In genomic region chr2:75627902-75628504, GRCh38 we compare ENCODE assay signal across 8 cellular contexts. TPM values are rescaled to one million over a fixed set of nuclear protein-coding genes. Genes with fewer than 3 reads are reported as not detected.
DNase-seq lines count a peak whose midpoint lies in the region; ATAC-seq and TF ChIP-seq lines count a peak whose summit lies in the region.

No MANE protein-coding gene starts in this region.

- H3K4me3 Mint-ChIP-seq in CD4-positive, alpha-beta memory T cell = no peak overlapping the region
- no peak overlapping the region for H3K4me3 Mint-ChIP-seq in activated CD8-positive, alpha-beta T cell treated with anti-CD3 and anti-CD28 coated beads for 36 hours
- H3K4me3 Mint-ChIP-seq in endothelial cell (ENCODE audit: unreplicated experiment) = no peak overlapping the region

- no peaks in the 10 kb centered on the region for H3K4me1 ChIP-seq in CD4-positive, alpha-beta memory T cell (ENCODE audit: insufficient read depth, low read length)
- no peaks in the 10 kb centered on the region for H3K4me1 ChIP-seq in stomach

- no peaks in the 10 kb centered on the region for H3K36me3 Mint-ChIP-seq in CD4-positive, alpha-beta memory T cell
- no peaks in the 10 kb centered on the region for H3K36me3 Mint-ChIP-seq in activated CD8-positive, alpha-beta T cell treated with anti-CD3 and anti-CD28 coated beads for 36 hours (ENCODE audit: low read depth)
- H3K36me3 Mint-ChIP-seq in endothelial cell (ENCODE audit: low read depth, unreplicated experiment) = no peaks in the 10 kb centered on the region

- no peaks in the 10 kb centered on the region for H3K27me3 ChIP-seq in CD4-positive, alpha-beta memory T cell (ENCODE audit: insufficient read depth, low read length)
- peaks cover 0 to 13% (median 0%) of the 10 kb centered on the region in 3 donors for H3K27me3 ChIP-seq in stomach

- H3K27ac Mint-ChIP-seq in CD4-positive, alpha-beta memory T cell = no peak overlapping the region
- no peak overlapping the region for H3K27ac Mint-ChIP-seq in activated CD8-positive, alpha-beta T cell treated with anti-CD3 and anti-CD28 coated beads for 36 hours
- no peak overlapping the region for H3K27ac Mint-ChIP-seq in endothelial cell (ENCODE audit: unreplicated experiment)

- peaks cover 16 to 28% of the 10 kb centered on the region in 2 donors for H3K27me3 Mint-ChIP-seq in CD4-positive, alpha-beta memory T cell
- H3K27me3 Mint-ChIP-seq in activated CD8-positive, alpha-beta T cell treated with anti-CD3 and anti-CD28 coated beads for 36 hours = peaks cover 25% of the 10 kb centered on the region
- peaks cover 1% of the 10 kb centered on the region for H3K27me3 Mint-ChIP-seq in endothelial cell (ENCODE audit: unreplicated experiment)

- POLR2A ChIA-PET in CD4-positive, alpha-beta memory T cell (lab: Charles Lee; ENCODE audit: partially characterized antibody) = no interaction called here
- POLR2A ChIA-PET in activated CD8-positive, alpha-beta T cell treated with anti-CD3 and anti-CD28 coated beads for 36 hours (lab: Charles Lee) = no interaction called here

- TF ChIP-seq CTCF in activated CD8-positive, alpha-beta T cell treated with anti-CD3 and anti-CD28 coated beads for 36 hours (IDR thresholded peaks at IDR 0.05) = peak; percentile 76
- peak; percentile 90 for TF ChIP-seq CTCF in endothelial cell (IDR thresholded peaks at IDR 0.05; ENCODE audit: unreplicated experiment)
- TF ChIP-seq CTCF in stomach (IDR thresholded peaks at IDR 0.05) = peak in 5 of 7 experiments; percentile 16 to 78 (median 71)

- H3K4me3 ChIP-seq in CD4-positive, alpha-beta memory T cell (ENCODE audit: low read length in 2 of 2) = no peak overlapping the region
- no peak overlapping the region for H3K4me3 ChIP-seq in stomach

- CTCF ChIA-PET in CD4-positive, alpha-beta memory T cell (lab: Charles Lee; ENCODE audit: partially characterized antibody) = interaction anchor here (0.8 to 3.8 kb wide), 14 partner anchors 9 to 708 kb away, joined by 3 to 25 read pairs (median 5); no protein-coding TSS in a partner anchor
- CTCF ChIA-PET in activated CD8-positive, alpha-beta T cell treated with anti-CD3 and anti-CD28 coated beads for 36 hours (lab: Charles Lee) = interaction anchor here (0.7 to 3.2 kb wide), 22 partner anchors 9 to 709 kb away, joined by 3 to 34 read pairs (median 4); partner anchors contain the start of gene MRPL19

- ATAC-seq in GM19351 (IDR thresholded peaks at IDR 0.05; ENCODE audit: unreplicated experiment) (peak; percentile 92), HG03565 (IDR thresholded peaks at IDR 0.05; ENCODE audit: unreplicated experiment) (peak; percentile 87)
- peak; percentile 80 for ATAC-seq in activated CD8-positive, alpha-beta T cell treated with anti-CD3 and anti-CD28 coated beads for 36 hours

- no peaks in the 10 kb centered on the region for H3K9me3 ChIP-seq in CD4-positive, alpha-beta memory T cell (ENCODE audit: control insufficient read depth in 1 of 2, low read length in 2 of 2)
- H3K9me3 ChIP-seq in stomach = no peaks in the 10 kb centered on the region

- H3K27ac ChIP-seq in CD4-positive, alpha-beta memory T cell (ENCODE audit: low read depth, low read length) = no peak overlapping the region
- H3K27ac ChIP-seq in stomach = no peak overlapping the region

- H3K9me3 Mint-ChIP-seq in CD4-positive, alpha-beta memory T cell = no peaks in the 10 kb centered on the region
- no peaks in the 10 kb centered on the region for H3K9me3 Mint-ChIP-seq in activated CD8-positive, alpha-beta T cell treated with anti-CD3 and anti-CD28 coated beads for 36 hours
- H3K9me3 Mint-ChIP-seq in endothelial cell (ENCODE audit: unreplicated experiment) = no peaks in the 10 kb centered on the region

- TF ChIP-seq EP300 in stomach (IDR thresholded peaks at IDR 0.05) = no peak

- no peaks in the 10 kb centered on the region for H3K36me3 ChIP-seq in CD4-positive, alpha-beta memory T cell (ENCODE audit: insufficient read depth, low read length)
- no peaks in the 10 kb centered on the region for H3K36me3 ChIP-seq in stomach

- intact Hi-C loops in CD4-positive, alpha-beta memory T cell (cut with micrococcal nuclease) = loop anchor here (1.0 to 5.0 kb wide), 2 partner anchors 709 to 936 kb away; no protein-coding TSS in a partner anchor
- intact Hi-C loops in activated CD8-positive, alpha-beta T cell treated with anti-CD3 and anti-CD28 coated beads for 36 hours (cut with micrococcal nuclease) = loop anchor here (5.0 kb wide), 1 partner anchor 161 kb away; no protein-coding TSS in a partner anchor
- intact Hi-C loops in stomach (cut with DNase I; ENCODE audit: low total_unique reads) = no loop called here

- DNase-seq in CD4-positive, alpha-beta memory T cell = peak; percentile 24 to 50 (median 29)
- DNase-seq in NCI-H82 (lab: John Stamatoyannopoulos, UW) (peak; percentile 90), endothelial cell (ENCODE audit: low spot score) (peak; percentile 87), mucosa of gallbladder (ENCODE audit: low spot score) (peak; percentile 63), stomach (peak; percentile 73)
- DNase-seq in activated CD8-positive, alpha-beta T cell treated with anti-CD3 and anti-CD28 coated beads for 36 hours = peak; percentile 82

- H3K4me1 Mint-ChIP-seq in CD4-positive, alpha-beta memory T cell = peaks cover 0 to 4% (median 0%) of the 10 kb centered on the region in 4 donors
- no peaks in the 10 kb centered on the region for H3K4me1 Mint-ChIP-seq in activated CD8-positive, alpha-beta T cell treated with anti-CD3 and anti-CD28 coated beads for 36 hours (ENCODE audit: low read depth)
- H3K4me1 Mint-ChIP-seq in endothelial cell (ENCODE audit: unreplicated experiment) = no peaks in the 10 kb centered on the region

- no peak for TF ChIP-seq POLR2A in stomach (IDR thresholded peaks at IDR 0.05)

- 0 to 3% (median 1%) methylated on average over 4 of the region's 4 CpGs for WGBS in stomach, 5 donors

RNA-seq across cellular contexts. Expression of gene MRPL19, which starts 18.6 kb away (rescaled TPM):
- 10 to 100 TPM; 27.6 to 29.4 TPM for total RNA-seq in CD4-positive, alpha-beta memory T cell
- 10 to 100 TPM; 29.6 to 35.6 TPM for polyA plus RNA-seq in CD4-positive, alpha-beta memory T cell
- 10 to 100 TPM; 64.3 to 75.4 TPM for total RNA-seq in activated CD8-positive, alpha-beta T cell treated with anti-CD3 and anti-CD28 coated beads for 36 hours
- 40.1 TPM for total RNA-seq in endothelial cell (ENCODE audit: unreplicated experiment)
- 45.4 TPM for total RNA-seq in mucosa of gallbladder
- total RNA-seq in stomach = 10 to 100 TPM in 4 of 5 donors, 1 to 10 TPM in 1; 8.8 to 55.0 (median 31.9) TPM
- polyA plus RNA-seq in stomach = 10 to 100 TPM; 11.9 to 30.2 (median 29.6) TPM

Comparison
In these comparisons a context has a peak if more than half of its experiments do, and no peak if none do; other contexts are left out.
1. DNase-seq: peak in every context shown above with its lines; median percentile 90 in NCI-H82; 87 in endothelial cell; 82 in activated CD8-positive, alpha-beta T cell treated with anti-CD3 and anti-CD28 coated beads for 36 hours; 73 in stomach; 63 in mucosa of gallbladder; 29 in CD4-positive, alpha-beta memory T cell.